1 cellular context compared by ENCODE assay signal in genomic region chr1:11488966-11489625, GRCh38.
TF ChIP-seq lines count a peak whose summit lies in the region.

No MANE protein-coding gene starts in this region.

TF ChIP-seq in WTC11, 78 proteins besides CTCF, POLR2A, EP300 and RAD21 (continued from another document):
- TF ChIP-seq IRF1 (CRISPR knock-in tag; IDR thresholded peaks at IDR 0.05) (no peak), TP53 (CRISPR knock-in tag; IDR thresholded peaks at IDR 0.05) (no peak), ZNF416 (CRISPR knock-in tag; IDR thresholded peaks at IDR 0.05) (no peak), FOXK1 (CRISPR knock-in tag; IDR thresholded peaks at IDR 0.05) (no peak), ESRRA (CRISPR knock-in tag; IDR thresholded peaks at IDR 0.05; ENCODE audit: borderline replicate concordance) (no peak), EMX1 (CRISPR knock-in tag; IDR thresholded peaks at IDR 0.05) (no peak), AFF4 (CRISPR knock-in tag; IDR thresholded peaks at IDR 0.05; ENCODE audit: borderline replicate concordance) (no peak), NR2C2 (CRISPR knock-in tag; IDR thresholded peaks at IDR 0.05) (no peak), NFATC4 (CRISPR knock-in tag; IDR thresholded peaks at IDR 0.05) (no peak), ZSCAN18 (CRISPR knock-in tag; IDR thresholded peaks at IDR 0.05) (no peak)
